In the genomic region with DNA sequence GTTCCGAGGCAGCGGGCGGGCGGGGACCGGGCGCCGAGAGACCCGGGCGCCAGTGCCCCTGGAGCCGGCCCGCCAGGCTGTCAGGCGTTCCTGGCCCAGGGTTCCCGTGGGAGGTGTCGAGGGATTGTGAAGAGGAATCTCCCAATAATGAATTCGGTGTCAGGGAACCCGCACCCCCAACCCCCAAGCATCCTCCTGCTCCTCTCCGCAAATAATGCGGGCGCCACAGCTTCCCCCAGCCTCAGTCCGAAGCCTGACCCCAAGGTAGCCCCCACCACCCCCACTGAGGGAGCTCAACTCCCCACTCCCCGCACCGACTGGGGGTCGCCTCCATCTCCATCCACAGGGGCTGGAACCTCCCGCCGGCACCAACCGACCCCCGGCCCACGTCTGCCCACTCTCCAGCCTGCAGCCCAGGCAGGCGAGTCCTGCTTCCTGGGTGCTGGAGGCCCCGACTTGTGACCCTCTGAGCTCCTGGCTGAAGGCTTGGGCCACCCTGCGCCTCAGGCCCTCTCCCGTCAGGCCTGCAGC, we compare ENCODE assay signal across 11 cellular contexts. TPM values are rescaled to one million over a fixed set of nuclear protein-coding genes. Genes with fewer than 3 reads are reported as not detected.
A peak's percentile ranks its signal among the peaks of the same experiment; 100 is the strongest.
DNase-seq lines count a peak whose midpoint lies in the region; ATAC-seq and TF ChIP-seq lines count a peak whose summit lies in the region.
"Had no signal": no experiment of that assay in that cellular context is flagged by ENCODE, and none has a peak within 500 bp of the region (broad histone marks: within the 10 kb centered on the region; RNA-seq: fewer than 3 reads in every experiment).

No MANE protein-coding gene starts in this region.

- POLR2A ChIA-PET in WTC11 (lab: Charles Lee): interaction anchor here (1.0 kb wide), 1 partner anchor 14 kb away, joined by 3 read pairs; a partner anchor contains a TSS

- H3K9me3 ChIP-seq in iPS DF 6.9 (ENCODE audit: control insufficient read depth, insufficient read depth, low read length): no peaks in the 10 kb centered on the region
- H3K9me3 ChIP-seq in sigmoid colon: no peaks in the 10 kb centered on the region

- peak overlapping the region; percentile 17 for H3K4me3 Mint-ChIP-seq in T-helper 1 cell treated with Interleukin-12 subunit alpha and Interleukin-12 subunit beta and Interleukin-4 antibody, amounts not matched to agents 30 μg/mL and 1 μg/mL, for 36 hours
- peak overlapping the region; percentile 59 for H3K4me3 Mint-ChIP-seq in WTC11

- H3K36me3 Mint-ChIP-seq in T-helper 1 cell treated with Interleukin-12 subunit alpha and Interleukin-12 subunit beta and Interleukin-4 antibody, amounts not matched to agents 30 μg/mL and 1 μg/mL, for 36 hours (ENCODE audit: low read depth): no peaks in the 10 kb centered on the region
- H3K36me3 Mint-ChIP-seq in WTC11: no peaks in the 10 kb centered on the region

- peaks cover 42% of the 10 kb centered on the region for H3K27me3 Mint-ChIP-seq in T-helper 1 cell treated with Interleukin-12 subunit alpha and Interleukin-12 subunit beta and Interleukin-4 antibody, amounts not matched to agents 30 μg/mL and 1 μg/mL, for 36 hours (ENCODE audit: low read depth)
- peaks cover 45% of the 10 kb centered on the region for H3K27me3 Mint-ChIP-seq in WTC11 (ENCODE audit: low read depth)

- no peak for ATAC-seq in WTC11

- no peak for DNase-seq in T-helper 1 cell
- no peak for DNase-seq in WTC11 (ENCODE audit: low spot score)
- DNase-seq in iPS DF 6.9 (ENCODE audit: low read depth, low spot score): no peak
- DNase-seq in sigmoid colon: no peak
- DNase-seq in DMS153 treated with DMSO at 0.1 percent for 48 hours (lab: John Stamatoyannopoulos, UW; ENCODE audit: unreplicated experiment): no peak
- DNase-seq in foreskin fibroblast: no peak
- no peak for DNase-seq in MV-4-11 (lab: John Stamatoyannopoulos, UW)
- DNase-seq: NCI-H510A; stimulated activated CD4-positive, alpha-beta T cell treated with anti-CD3 and anti-CD28 coated beads, Interleukin-15, amount 100 ng/mL, for 24 hours had no signal

- no peaks in the 10 kb centered on the region for H3K9me3 Mint-ChIP-seq in T-helper 1 cell treated with Interleukin-12 subunit alpha and Interleukin-12 subunit beta and Interleukin-4 antibody, amounts not matched to agents 30 μg/mL and 1 μg/mL, for 36 hours
- no peaks in the 10 kb centered on the region for H3K9me3 Mint-ChIP-seq in WTC11

- no peak for TF ChIP-seq POLR2A in sigmoid colon (IDR thresholded peaks at IDR 0.05)

- H3K4me1 ChIP-seq in iPS DF 6.9 (ENCODE audit: control insufficient read depth, insufficient read depth, low read length) (peaks cover 5% of the 10 kb centered on the region; the same call in 1 of the 2 replicates), sigmoid colon (peaks cover 0 to 21% (median 18%) of the 10 kb centered on the region in 4 donors)

- peaks cover 7% of the 10 kb centered on the region; the same call in 1 of the 2 replicates for H3K27me3 ChIP-seq in iPS DF 6.9 (ENCODE audit: control insufficient read depth, insufficient read depth, low read length)
- peaks cover 27 to 55% (median 41%) of the 10 kb centered on the region in 3 donors for H3K27me3 ChIP-seq in sigmoid colon

- no peak for TF ChIP-seq CTCF in WTC11 (IDR thresholded peaks at IDR 0.05)
- no peak for TF ChIP-seq CTCF in sigmoid colon (IDR thresholded peaks at IDR 0.05)
- no peak for TF ChIP-seq CTCF in foreskin fibroblast (IDR thresholded peaks at IDR 0.05; ENCODE audit: low read depth, low read length)

- H3K4me1 Mint-ChIP-seq in T-helper 1 cell treated with Interleukin-12 subunit alpha and Interleukin-12 subunit beta and Interleukin-4 antibody, amounts not matched to agents 30 μg/mL and 1 μg/mL, for 36 hours (ENCODE audit: low read depth): peaks cover 2% of the 10 kb centered on the region
- peaks cover 4% of the 10 kb centered on the region; the same call in 1 of the 2 replicates for H3K4me1 Mint-ChIP-seq in WTC11

- CTCF ChIA-PET in WTC11 (lab: Charles Lee): interaction anchor here (0.7 to 3.5 kb wide), 4 partner anchors 18 to 193 kb away, joined by 3 to 30 read pairs (median 9); a partner anchor contains a TSS

- TF ChIP-seq EP300 in sigmoid colon (IDR thresholded peaks at IDR 0.05): no peak

- no CpG with 5 or more reads among the region's 32 CpGs for WGBS in iPS DF 6.9 (ENCODE audit: insufficient coverage, insufficient read length)
- 24 to 30% methylated on average over 32 of the region's 32 CpGs for WGBS in sigmoid colon, 2 donors

- no peak overlapping the region for H3K27ac Mint-ChIP-seq in T-helper 1 cell treated with Interleukin-12 subunit alpha and Interleukin-12 subunit beta and Interleukin-4 antibody, amounts not matched to agents 30 μg/mL and 1 μg/mL, for 36 hours
- no peak overlapping the region for H3K27ac Mint-ChIP-seq in WTC11

- H3K36me3 ChIP-seq in iPS DF 6.9 (ENCODE audit: control insufficient read depth, insufficient read depth, low read length): no peaks in the 10 kb centered on the region
- no peaks in the 10 kb centered on the region for H3K36me3 ChIP-seq in sigmoid colon

- H3K4me3 ChIP-seq in iPS DF 6.9 (ENCODE audit: low read length) (peak overlapping the region; percentile 21; the same call in 1 of the 2 replicates), sigmoid colon (peak overlapping the region in 3 of 4 donors; percentile 12 to 35 (median 30)), foreskin fibroblast (ENCODE audit: low read depth in 1 of 2, low read length in 2 of 2) (no peak overlapping the region)

- no peak overlapping the region for H3K27ac ChIP-seq in iPS DF 6.9 (ENCODE audit: low read length)
- no peak overlapping the region for H3K27ac ChIP-seq in sigmoid colon

- intact Hi-C loops in sigmoid colon (cut with DNase I): no loop called here

TF ChIP-seq in WTC11, 78 proteins besides CTCF, POLR2A, EP300 and RAD21 (continues in another document):
- TF ChIP-seq JAZF1 (CRISPR knock-in tag; IDR thresholded peaks at IDR 0.05): no peak
- TF ChIP-seq FOXP1 (CRISPR knock-in tag; IDR thresholded peaks at IDR 0.05; ENCODE audit: borderline replicate concordance): no peak
- no peak for TF ChIP-seq NR1H2 (CRISPR knock-in tag; IDR thresholded peaks at IDR 0.05)
- TF ChIP-seq, protein P1, sequence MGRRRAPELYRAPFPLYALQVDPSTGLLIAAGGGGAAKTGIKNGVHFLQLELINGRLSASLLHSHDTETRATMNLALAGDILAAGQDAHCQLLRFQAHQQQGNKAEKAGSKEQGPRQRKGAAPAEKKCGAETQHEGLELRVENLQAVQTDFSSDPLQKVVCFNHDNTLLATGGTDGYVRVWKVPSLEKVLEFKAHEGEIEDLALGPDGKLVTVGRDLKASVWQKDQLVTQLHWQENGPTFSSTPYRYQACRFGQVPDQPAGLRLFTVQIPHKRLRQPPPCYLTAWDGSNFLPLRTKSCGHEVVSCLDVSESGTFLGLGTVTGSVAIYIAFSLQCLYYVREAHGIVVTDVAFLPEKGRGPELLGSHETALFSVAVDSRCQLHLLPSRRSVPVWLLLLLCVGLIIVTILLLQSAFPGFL (CRISPR knock-in tag; IDR thresholded peaks at IDR 0.05; ENCODE audit: borderline replicate concordance): no peak
- TF ChIP-seq ATF1 (CRISPR knock-in tag; IDR thresholded peaks at IDR 0.05): no peak
- TF ChIP-seq ZNF232 (CRISPR knock-in tag; IDR thresholded peaks at IDR 0.05): no peak
- TF ChIP-seq CBFB (CRISPR knock-in tag; IDR thresholded peaks at IDR 0.05; ENCODE audit: low read depth): no peak
- TF ChIP-seq, protein P2, sequence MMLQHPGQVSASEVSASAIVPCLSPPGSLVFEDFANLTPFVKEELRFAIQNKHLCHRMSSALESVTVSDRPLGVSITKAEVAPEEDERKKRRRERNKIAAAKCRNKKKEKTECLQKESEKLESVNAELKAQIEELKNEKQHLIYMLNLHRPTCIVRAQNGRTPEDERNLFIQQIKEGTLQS (CRISPR knock-in tag; conservative IDR thresholded peaks at IDR 0.05): no peak
- TF ChIP-seq SOX15 (CRISPR knock-in tag; IDR thresholded peaks at IDR 0.05): no peak
- TF ChIP-seq, protein P3, sequence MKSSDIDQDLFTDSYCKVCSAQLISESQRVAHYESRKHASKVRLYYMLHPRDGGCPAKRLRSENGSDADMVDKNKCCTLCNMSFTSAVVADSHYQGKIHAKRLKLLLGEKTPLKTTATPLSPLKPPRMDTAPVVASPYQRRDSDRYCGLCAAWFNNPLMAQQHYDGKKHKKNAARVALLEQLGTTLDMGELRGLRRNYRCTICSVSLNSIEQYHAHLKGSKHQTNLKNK (CRISPR knock-in tag; IDR thresholded peaks at IDR 0.05): no peak
- TF ChIP-seq SP1 (CRISPR knock-in tag; conservative IDR thresholded peaks at IDR 0.05): no peak; the same call in 1 of the 2 replicates
- no peak for TF ChIP-seq KAT7 (CRISPR knock-in tag; IDR thresholded peaks at IDR 0.05; ENCODE audit: borderline replicate concordance)

RNA-seq across cellular contexts. Expression of a gene that starts 0.6 kb away (rescaled TPM):
- total RNA-seq in WTC11 (2021): 9.4 to 15.7 TPM (median 11.3 TPM) in 3 replicates
- total RNA-seq in sigmoid colon: under 1 TPM in 3 of 4 donors, not detected in 1; 0.27 to 0.55 (median 0.36) TPM
- under 1 TPM; under 0.01 to 0.44 (median 0.23) TPM for polyA plus RNA-seq in sigmoid colon
- total RNA-seq: M059J had no signal

RNA-seq across cellular contexts. Expression of a gene that starts 8.2 kb away (rescaled TPM):
- total RNA-seq in WTC11 (2021) (71.6 to 76.1 TPM (median 75.9 TPM) in 3 replicates), sigmoid colon (10 to 100 TPM; 30.6 to 48.5 (median 37.1) TPM)
- 10 to 100 TPM; 41.4 to 58.7 (median 42.0) TPM for polyA plus RNA-seq in sigmoid colon

RNA-seq across cellular contexts. Expression of a gene that starts 13.6 kb away (rescaled TPM):
- 12.5 to 15.2 TPM (median 13.6 TPM) in 3 replicates for total RNA-seq in WTC11 (2021)
- total RNA-seq in sigmoid colon: 10 to 100 TPM in 1 of 4 donors, 1 to 10 TPM in 3; 1.8 to 21.3 (median 4.7) TPM
- 1 to 10 TPM in 1 of 3 donors, not detected in 2; 8.3 TPM for polyA plus RNA-seq in sigmoid colon

RNA-seq across cellular contexts. Expression of a gene that starts 17.6 kb away (rescaled TPM):
- total RNA-seq in WTC11 (2021): 38.4 to 40.1 TPM (median 39.5 TPM) in 3 replicates
- 10 to 100 TPM in 2 of 4 donors, 1 to 10 TPM in 2; 9.0 to 14.4 (median 10.0) TPM for total RNA-seq in sigmoid colon
- 10 to 100 TPM in 2 of 3 donors, 1 to 10 TPM in 1; 6.0 to 20.2 (median 11.1) TPM for polyA plus RNA-seq in sigmoid colon

RNA-seq across cellular contexts. Expression of a gene that starts 26.3 kb away (rescaled TPM):
- 27.2 to 34.4 TPM (median 27.8 TPM) in 3 replicates for total RNA-seq in WTC11 (2021)
- 10 to 100 TPM; 17.4 to 26.9 (median 22.0) TPM for total RNA-seq in sigmoid colon
- polyA plus RNA-seq in sigmoid colon: 10 to 100 TPM; 10.8 to 25.3 (median 13.4) TPM

Comparison
In these comparisons a context has a peak if more than half of its experiments do, and no peak if none do; other contexts are left out.
1. H3K4me3 ChIP-seq: peak in iPS DF 6.9 (single experiment) and sigmoid colon (3 of 4); none in foreskin fibroblast (0 of 2).